In the genomic region with DNA sequence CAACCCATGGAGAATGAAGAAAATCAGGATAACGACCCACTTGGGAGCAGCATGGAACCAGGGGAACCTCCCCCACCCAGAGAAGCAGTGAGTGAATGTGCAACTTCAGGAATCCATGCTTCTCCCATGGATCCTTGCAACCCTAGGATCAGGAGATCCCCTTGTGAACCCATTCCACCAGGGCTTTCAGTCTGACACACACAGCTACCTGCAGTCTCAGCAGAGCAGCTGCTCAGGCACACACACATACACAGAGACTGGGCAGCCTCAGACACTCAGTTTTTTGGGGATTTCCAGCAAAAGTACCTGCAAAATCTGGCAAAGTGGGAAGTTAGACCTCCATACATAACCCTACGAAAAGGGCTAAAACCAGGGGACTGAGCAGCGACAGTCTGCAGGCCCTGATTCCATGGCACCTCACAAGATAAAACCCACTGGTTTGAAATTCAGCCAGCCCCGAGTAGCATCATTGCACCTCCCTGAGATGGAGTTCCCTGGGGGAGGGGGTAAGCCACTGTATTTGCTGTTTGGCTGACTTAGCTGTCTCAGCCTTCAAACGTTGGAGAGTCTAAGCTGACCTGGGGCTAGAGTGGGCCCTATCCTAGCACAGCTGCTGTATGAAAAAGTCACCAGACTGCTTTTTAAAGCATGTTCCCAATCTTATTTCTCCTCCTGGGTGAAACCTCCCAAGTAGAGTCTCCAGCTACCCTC, we compare ENCODE assay signal across 19 cellular contexts.
A peak's percentile ranks its signal among the peaks of the same experiment; 100 is the strongest.
DNase-seq lines count a peak whose midpoint lies in the region; ATAC-seq lines count a peak whose summit lies in the region.
"Had no signal": no experiment of that assay in that cellular context is flagged by ENCODE, and none has a peak within 500 bp of the region (broad histone marks: within the 10 kb centered on the region; RNA-seq: fewer than 3 reads in every experiment).

No MANE protein-coding gene starts in this region.

- no peaks in the 10 kb centered on the region for H3K9me3 ChIP-seq in naive thymus-derived CD4-positive, alpha-beta T cell (ENCODE audit: control insufficient read depth in 2 of 3, low read length in 3 of 3)
- H3K9me3 ChIP-seq: sigmoid colon, tibial artery had no signal

- H3K4me3 Mint-ChIP-seq in activated T-cell treated with anti-CD3 and anti-CD28 coated beads, Interleukin-2, amount 50 U/mL, for 4 hours: no peak overlapping the region
- H3K4me3 Mint-ChIP-seq in naive thymus-derived CD4-positive, alpha-beta T cell: no peak overlapping the region
- H3K4me3 Mint-ChIP-seq: CD4-positive, CD25-positive, alpha-beta regulatory T cell; T-cell; WTC11 had no signal

- no peaks in the 10 kb centered on the region for H3K4me1 ChIP-seq in naive thymus-derived CD4-positive, alpha-beta T cell (ENCODE audit: control insufficient read depth in 2 of 2, insufficient read depth in 2 of 2, low read length in 2 of 2)
- H3K4me1 ChIP-seq: sigmoid colon, tibial artery had no signal

- no peaks in the 10 kb centered on the region for H3K9me3 Mint-ChIP-seq in activated T-cell treated with anti-CD3 and anti-CD28 coated beads, Interleukin-2, amount 50 U/mL, for 4 hours
- H3K9me3 Mint-ChIP-seq in naive thymus-derived CD4-positive, alpha-beta T cell: peaks cover 0 to 12% (median 0%) of the 10 kb centered on the region in 11 donors
- H3K9me3 Mint-ChIP-seq: T-cell, WTC11 had no signal

- CTCF ChIA-PET in naive thymus-derived CD4-positive, alpha-beta T cell (lab: Charles Lee): no interaction called here

- no peaks in the 10 kb centered on the region for H3K36me3 Mint-ChIP-seq in activated T-cell treated with anti-CD3 and anti-CD28 coated beads, Interleukin-2, amount 50 U/mL, for 4 hours (ENCODE audit: insufficient read depth)
- H3K36me3 Mint-ChIP-seq in naive thymus-derived CD4-positive, alpha-beta T cell: no peaks in the 10 kb centered on the region
- H3K36me3 Mint-ChIP-seq: CD4-positive, CD25-positive, alpha-beta regulatory T cell; T-cell; WTC11 had no signal

- POLR2A ChIA-PET in naive thymus-derived CD4-positive, alpha-beta T cell (lab: Charles Lee): no interaction called here

- no peak overlapping the region for H3K4me3 ChIP-seq in naive thymus-derived CD4-positive, alpha-beta T cell (ENCODE audit: low read length)
- H3K4me3 ChIP-seq: sigmoid colon, tibial artery had no signal

- no peak overlapping the region for H3K27ac ChIP-seq in naive thymus-derived CD4-positive, alpha-beta T cell (ENCODE audit: low read depth, low read length)
- H3K27ac ChIP-seq: sigmoid colon, tibial artery had no signal

- no peak overlapping the region for H3K27ac Mint-ChIP-seq in naive thymus-derived CD4-positive, alpha-beta T cell
- H3K27ac Mint-ChIP-seq: CD4-positive, CD25-positive, alpha-beta regulatory T cell; T-cell; WTC11 had no signal

- DNase-seq in inferior parietal cortex (ENCODE audit: extremely low spot score) (no peak), NCI-H2227 (lab: John Stamatoyannopoulos, UW; ENCODE audit: unreplicated experiment) (no peak)
- no peak for DNase-seq in activated T-cell treated with anti-CD3 and anti-CD28 coated beads, Interleukin-2, amount 50 U/mL, for 4 hours
- DNase-seq in naive thymus-derived CD4-positive, alpha-beta T cell: no peak
- DNase-seq: CD4-positive, CD25-positive, alpha-beta regulatory T cell; dermis blood vessel endothelial cell; NCI-H2029; NCI-H748 treated with DMSO at 0.1 percent for 48 hours; RPMI8226; sigmoid colon; stimulated activated CD4-positive, alpha-beta T cell treated with anti-CD3 and anti-CD28 coated beads, Interleukin-4, amount 100 ng/mL, for 24 hours; T-cell; tibial artery had no signal

- intact Hi-C loops in naive thymus-derived CD4-positive, alpha-beta T cell (cut with micrococcal nuclease): no loop called here

- peak; percentile 42 for ATAC-seq in GM18499 (IDR thresholded peaks at IDR 0.05; ENCODE audit: insufficient read depth, unreplicated experiment)
- ATAC-seq in GM19467 (IDR thresholded peaks at IDR 0.05; ENCODE audit: unreplicated experiment): peak; percentile 43
- peak; percentile 64 for ATAC-seq in HG02840 (IDR thresholded peaks at IDR 0.05; ENCODE audit: low FRiP score, unreplicated experiment)
- ATAC-seq in HG03460 (IDR thresholded peaks at IDR 0.05; ENCODE audit: unreplicated experiment): peak; percentile 44
- no peak for ATAC-seq in activated T-cell treated with anti-CD3 and anti-CD28 coated beads, Interleukin-2, amount 50 U/mL, for 4 hours
- ATAC-seq in naive thymus-derived CD4-positive, alpha-beta T cell: no peak
- ATAC-seq: esophagus mucosa, T-cell had no signal

- no peaks in the 10 kb centered on the region for H3K36me3 ChIP-seq in naive thymus-derived CD4-positive, alpha-beta T cell (ENCODE audit: control insufficient read depth in 2 of 3, insufficient read depth in 3 of 3, low read length in 3 of 3)
- H3K36me3 ChIP-seq: sigmoid colon, tibial artery had no signal

- H3K4me1 Mint-ChIP-seq in activated T-cell treated with anti-CD3 and anti-CD28 coated beads, Interleukin-2, amount 50 U/mL, for 4 hours (ENCODE audit: low read depth): no peaks in the 10 kb centered on the region
- H3K4me1 Mint-ChIP-seq in naive thymus-derived CD4-positive, alpha-beta T cell: no peaks in the 10 kb centered on the region
- H3K4me1 Mint-ChIP-seq: CD4-positive, CD25-positive, alpha-beta regulatory T cell; T-cell had no signal

- no peaks in the 10 kb centered on the region for H3K27me3 Mint-ChIP-seq in activated T-cell treated with anti-CD3 and anti-CD28 coated beads, Interleukin-2, amount 50 U/mL, for 4 hours (ENCODE audit: low read depth)
- H3K27me3 Mint-ChIP-seq in naive thymus-derived CD4-positive, alpha-beta T cell: no peaks in the 10 kb centered on the region
- H3K27me3 Mint-ChIP-seq: CD4-positive, CD25-positive, alpha-beta regulatory T cell; T-cell had no signal

- no peaks in the 10 kb centered on the region for H3K27me3 ChIP-seq in naive thymus-derived CD4-positive, alpha-beta T cell (ENCODE audit: control insufficient read depth in 2 of 2, insufficient read depth in 2 of 2, low read length in 2 of 2)
- H3K27me3 ChIP-seq: sigmoid colon, tibial artery had no signal

Comparison
In these comparisons a context has a peak if more than half of its experiments do, and no peak if none do; other contexts are left out.
1. ATAC-seq: peak in GM18499 (single experiment), GM19467 (single experiment), HG02840 (single experiment) and HG03460 (single experiment); none in activated T-cell treated with anti-CD3 and anti-CD28 coated beads, Interleukin-2, amount 50 U/mL, for 4 hours (0 of 2) and naive thymus-derived CD4-positive, alpha-beta T cell (single experiment).